In genomic region chr3:72155391-72156064, GRCh38 we compare ENCODE assay signal across 9 cellular contexts.
DNase-seq lines count a peak whose midpoint lies in the region; TF ChIP-seq lines count a peak whose summit lies in the region.
"Had no signal": no experiment of that assay in that cellular context is flagged by ENCODE, and none has a peak within 500 bp of the region (broad histone marks: within the 10 kb centered on the region; RNA-seq: fewer than 3 reads in every experiment).

No MANE protein-coding gene starts in this region.

- H2AFZ ChIP-seq in trophoblast cell (ENCODE audit: insufficient read depth, low read length, poor library complexity) = no peak overlapping the region

- no peak overlapping the region for H3K4ac ChIP-seq in trophoblast cell (ENCODE audit: low read depth, low read length)

- H3K27me3 Mint-ChIP-seq in endothelial cell (ENCODE audit: unreplicated experiment) = peaks cover 4% of the 10 kb centered on the region
- H3K27me3 Mint-ChIP-seq in activated naive CD8-positive, alpha-beta T cell treated with anti-CD3 and anti-CD28 coated beads for 36 hours = peaks cover 7% of the 10 kb centered on the region

- no peak overlapping the region for H3K4me3 Mint-ChIP-seq in endothelial cell (ENCODE audit: unreplicated experiment)
- H3K4me3 Mint-ChIP-seq in activated naive CD8-positive, alpha-beta T cell treated with anti-CD3 and anti-CD28 coated beads for 36 hours = no peak overlapping the region

- peaks cover 2% of the 10 kb centered on the region for H3K9me3 ChIP-seq in trophoblast cell (ENCODE audit: insufficient read depth, low read depth, low read length)

- DNase-seq in BJ (ENCODE audit: low read depth) (peak; percentile 98), SHP77 treated with DMSO at 0.1 percent for 48 hours (lab: John Stamatoyannopoulos, UW) (peak; percentile 71), fibroblast of the aortic adventitia (ENCODE audit: low read depth) (peak; percentile 99), trophoblast cell (peak; percentile 94 to 95), GDM1 (lab: John Stamatoyannopoulos, UW) (no peak), endothelial cell (ENCODE audit: low spot score) (no peak)
- no peak for DNase-seq in activated T-cell treated with anti-CD3 and anti-CD28 coated beads, Interleukin-2, amount 50 U/mL, for 1 hour
- DNase-seq in activated naive CD8-positive, alpha-beta T cell treated with anti-CD3 and anti-CD28 coated beads for 36 hours = no peak
- DNase-seq: activated naive CD4-positive, alpha-beta T cell had no signal

- H3K79me1 ChIP-seq in trophoblast cell (ENCODE audit: low read length) = no peaks in the 10 kb centered on the region

- H3K79me2 ChIP-seq in trophoblast cell (ENCODE audit: control insufficient read depth, insufficient read depth, low read length, poor library complexity) = no peaks in the 10 kb centered on the region

- H3K4me2 ChIP-seq in trophoblast cell (ENCODE audit: low read length) = no peak overlapping the region

- H3K36me3 Mint-ChIP-seq in endothelial cell (ENCODE audit: low read depth, unreplicated experiment) = no peaks in the 10 kb centered on the region
- H3K36me3 Mint-ChIP-seq in activated naive CD8-positive, alpha-beta T cell treated with anti-CD3 and anti-CD28 coated beads for 36 hours = no peaks in the 10 kb centered on the region

- no peak overlapping the region for H2BK120ac ChIP-seq in trophoblast cell (ENCODE audit: insufficient read depth, low read length, poor library complexity)

- TF ChIP-seq CTCF in BJ (IDR thresholded peaks at IDR 0.05; ENCODE audit: insufficient read depth, low read depth, low read length) (no peak), fibroblast of the aortic adventitia (IDR thresholded peaks at IDR 0.05; ENCODE audit: insufficient read depth, low read length) (no peak), endothelial cell (IDR thresholded peaks at IDR 0.05; ENCODE audit: unreplicated experiment) (no peak)

- H3K27me3 ChIP-seq in BJ (ENCODE audit: control insufficient read depth, insufficient read depth, low read length) = no peaks in the 10 kb centered on the region
- H3K27me3 ChIP-seq in trophoblast cell (ENCODE audit: insufficient read depth, low read length) = no peaks in the 10 kb centered on the region

- CTCF ChIA-PET in BJ (lab: Yijun Ruan, JAX) = interaction anchor here (0.8 kb wide), 2 partner anchors 10 to 202 kb away, joined by 3 read pairs; no protein-coding TSS in a partner anchor

- no peak overlapping the region for H3K18ac ChIP-seq in trophoblast cell (ENCODE audit: low read length)

- no peak overlapping the region for H3K27ac ChIP-seq in trophoblast cell (ENCODE audit: low read depth, low read length)

- no peak overlapping the region for H3K14ac ChIP-seq in trophoblast cell (ENCODE audit: low read length)

- no peak overlapping the region for H3K27ac Mint-ChIP-seq in endothelial cell (ENCODE audit: unreplicated experiment)
- H3K27ac Mint-ChIP-seq in activated naive CD8-positive, alpha-beta T cell treated with anti-CD3 and anti-CD28 coated beads for 36 hours = no peak overlapping the region

- H4K91ac ChIP-seq in trophoblast cell (ENCODE audit: low read depth, low read length) = no peak overlapping the region

- no peak overlapping the region for H4K8ac ChIP-seq in trophoblast cell (ENCODE audit: low read depth, low read length)

- no peak overlapping the region for H2BK12ac ChIP-seq in trophoblast cell (ENCODE audit: low read length)

- POLR2A ChIA-PET in BJ (lab: Charles Lee) = interaction anchor here (0.5 to 0.9 kb wide), 6 partner anchors 24 to 1852 kb away, joined by 3 to 4 read pairs (median 4); no protein-coding TSS in a partner anchor

- no peak overlapping the region for H2AK5ac ChIP-seq in trophoblast cell (ENCODE audit: low read length)

- no CpG with 5 or more reads among the region's 12 CpGs for WGBS in trophoblast cell (ENCODE audit: extremely low coverage, insufficient coverage, insufficient read length)

- H3K9me3 Mint-ChIP-seq in endothelial cell (ENCODE audit: unreplicated experiment) = peaks cover 4% of the 10 kb centered on the region
- H3K9me3 Mint-ChIP-seq in activated naive CD8-positive, alpha-beta T cell treated with anti-CD3 and anti-CD28 coated beads for 36 hours = no peaks in the 10 kb centered on the region

- H3K4me1 ChIP-seq in trophoblast cell (ENCODE audit: control insufficient read depth in 1 of 2, insufficient read depth in 2 of 2, low read length in 2 of 2) = no peaks in the 10 kb centered on the region

- no peak overlapping the region for H3K4me3 ChIP-seq in BJ (ENCODE audit: low read depth, low read length)
- H3K4me3 ChIP-seq in fibroblast of the aortic adventitia (ENCODE audit: low read depth, low read length) = no peak overlapping the region
- H3K4me3 ChIP-seq in trophoblast cell (ENCODE audit: low read depth, low read length) = no peak overlapping the region

- H3K23ac ChIP-seq in trophoblast cell (ENCODE audit: low read length) = no peak overlapping the region

- H3K4me1 Mint-ChIP-seq in endothelial cell (ENCODE audit: unreplicated experiment) = peaks cover 6% of the 10 kb centered on the region
- peaks cover 2% of the 10 kb centered on the region for H3K4me1 Mint-ChIP-seq in activated naive CD8-positive, alpha-beta T cell treated with anti-CD3 and anti-CD28 coated beads for 36 hours

- H3K36me3 ChIP-seq in BJ (ENCODE audit: control insufficient read depth, insufficient read depth, low read length) = no peaks in the 10 kb centered on the region
- H3K36me3 ChIP-seq in trophoblast cell (ENCODE audit: control insufficient read depth in 1 of 2, insufficient read depth in 2 of 2, low read length in 2 of 2) = no peaks in the 10 kb centered on the region

- H3K9ac ChIP-seq in trophoblast cell (ENCODE audit: low read length) = no peak overlapping the region

- H4K12ac ChIP-seq in trophoblast cell (ENCODE audit: low read depth, low read length) = no peak overlapping the region

- H2BK5ac ChIP-seq in trophoblast cell (ENCODE audit: low read depth, low read length, poor library complexity) = no peak overlapping the region

Comparison
In these comparisons a context has a peak if more than half of its experiments do, and no peak if none do; other contexts are left out.
1. DNase-seq: peak in BJ (single experiment), SHP77 treated with DMSO at 0.1 percent for 48 hours (single experiment), fibroblast of the aortic adventitia (single experiment) and trophoblast cell (2 of 2); none in activated T-cell treated with anti-CD3 and anti-CD28 coated beads, Interleukin-2, amount 50 U/mL, for 1 hour (single experiment), GDM1 (single experiment), endothelial cell (single experiment) and activated naive CD8-positive, alpha-beta T cell treated with anti-CD3 and anti-CD28 coated beads for 36 hours (single experiment).